ENCODE assay signal across 19 cellular contexts in genomic region chrX:68428431-68428830, GRCh38. TPM values are rescaled to one million over a fixed set of nuclear protein-coding genes. Genes with fewer than 3 reads are reported as not detected.
DNase-seq lines count a peak whose midpoint lies in the region; ATAC-seq, FAIRE-seq and TF ChIP-seq lines count a peak whose summit lies in the region.
"Had no signal": no experiment of that assay in that cellular context is flagged by ENCODE, and none has a peak within 500 bp of the region (broad histone marks: within the 10 kb centered on the region; RNA-seq: fewer than 3 reads in every experiment).

No MANE protein-coding gene starts in this region.

- H3K4me1 ChIP-seq in endothelial cell of umbilical vein (ENCODE audit: control insufficient read depth, extremely low read depth, insufficient read depth, low read length) = peaks cover 6% of the 10 kb centered on the region

- H3K9me3 ChIP-seq in endothelial cell of umbilical vein (replicated peaks; ENCODE audit: control insufficient read depth, insufficient read depth, low read length) = no peaks in the 10 kb centered on the region
- H3K9me3 ChIP-seq: gastroesophageal sphincter, psoas muscle had no signal

- intact Hi-C loops in endothelial cell of umbilical vein (cut with micrococcal nuclease) = no loop called here

- H3K4me2 ChIP-seq in endothelial cell of umbilical vein (ENCODE audit: insufficient read depth, low read length) = no peak overlapping the region

- H3K9me1 ChIP-seq in endothelial cell of umbilical vein (replicated peaks; ENCODE audit: control insufficient read depth, extremely low read depth, insufficient read depth, low read length) = no peaks in the 10 kb centered on the region

- dilution Hi-C loops in endothelial cell of umbilical vein (cut with MboI; ENCODE audit: extremely low pct_ligation_motif_present, low sequenced_read_pairs) = no loop called here

- H3K9ac ChIP-seq in endothelial cell of umbilical vein (replicated peaks; ENCODE audit: extremely low read depth, insufficient read depth, low read length) = no peak overlapping the region

- no TSS peak for BruUV-seq in endothelial cell of umbilical vein (replicated peaks; lab: Mats Ljungman, UMichigan)

- H3K4me3 ChIP-seq in endothelial cell of umbilical vein (replicated peaks in 1 of 3; ENCODE audit: insufficient read depth in 1 of 3, low read depth in 1 of 3, low read length in 3 of 3) = no peak overlapping the region
- H3K4me3 ChIP-seq: gastroesophageal sphincter, psoas muscle had no signal

- H3K36me3 ChIP-seq in endothelial cell of umbilical vein (ENCODE audit: control insufficient read depth in 2 of 2, extremely low read depth in 1 of 2, insufficient read depth in 2 of 2, low read length in 2 of 2) = no peaks in the 10 kb centered on the region
- H3K36me3 ChIP-seq: gastroesophageal sphincter had no signal

- no peak for TF ChIP-seq POLR2A in endothelial cell of umbilical vein (IDR thresholded peaks at IDR 0.05; ENCODE audit: low read depth, low read length)

- no peak overlapping the region for H2AFZ ChIP-seq in endothelial cell of umbilical vein (ENCODE audit: low read depth, low read length)

- H3K27me3 ChIP-seq in endothelial cell of umbilical vein (ENCODE audit: control insufficient read depth in 2 of 2, insufficient read depth in 2 of 2, low read length in 2 of 2) = no peaks in the 10 kb centered on the region
- H3K27me3 ChIP-seq: gastroesophageal sphincter had no signal

- H4K20me1 ChIP-seq in endothelial cell of umbilical vein (replicated peaks; ENCODE audit: control insufficient read depth, extremely low read depth, insufficient read depth, low read length) = no peaks in the 10 kb centered on the region

- DNase-seq in HCEC 1CT (peak; percentile 76), RCC 7860 (ENCODE audit: low spot score) (peak; percentile 77), endothelial cell of umbilical vein (ENCODE audit: low read depth, low spot score) (peak; percentile 6), renal cortical epithelial cell (ENCODE audit: low read depth) (peak; percentile 72), putamen (ENCODE audit: low spot score) (no peak)
- DNase-seq: activated CD4-positive, alpha-beta T cell treated with anti-CD3 and anti-CD28 coated beads, Interleukin-2, amount 10 ng/mL, durations not matched to agents 7 days and 5 days; activated naive CD4-positive, alpha-beta T cell treated with anti-CD3 and anti-CD28 coated beads, Interleukin-2, amount 10 ng/mL, durations not matched to agents 7 days and 5 days; activated T-cell treated with anti-CD3 and anti-CD28 coated beads for 4 hours; C1 segment of cervical spinal cord; DND-41; effector memory CD8-positive, alpha-beta T cell; Kasumi-1; natural killer cell; psoas muscle; stimulated activated naive CD4-positive, alpha-beta T cell had no signal

- ATAC-seq in HG02763 (IDR thresholded peaks at IDR 0.05; ENCODE audit: unreplicated experiment) (no peak), HG03175 (IDR thresholded peaks at IDR 0.05; ENCODE audit: unreplicated experiment) (no peak)
- ATAC-seq: effector memory CD8-positive, alpha-beta T cell; gastroesophageal sphincter; natural killer cell; psoas muscle had no signal

- no peak for TF ChIP-seq CTCF in endothelial cell of umbilical vein (IDR thresholded peaks at IDR 0.05; ENCODE audit: extremely low read depth in 1 of 2, insufficient read depth in 1 of 2, low read depth in 1 of 2, low read length in 2 of 2)

- CTCF ChIA-PET in endothelial cell of umbilical vein (lab: Charles Lee) = no interaction called here

- POLR2A ChIA-PET in endothelial cell of umbilical vein (lab: Charles Lee) = no interaction called here

- FAIRE-seq in RCC 7860 (lab: Jason Lieb, UNC) = peak; percentile 83
- FAIRE-seq in endothelial cell of umbilical vein (lab: Jason Lieb, UNC) = no peak

- H3K79me2 ChIP-seq in endothelial cell of umbilical vein (ENCODE audit: control insufficient read depth, insufficient read depth, low read length) = no peaks in the 10 kb centered on the region

- H3K27ac ChIP-seq in endothelial cell of umbilical vein (ENCODE audit: insufficient read depth, low read depth, low read length) = no peak overlapping the region
- H3K27ac ChIP-seq: gastroesophageal sphincter, HL-60, psoas muscle had no signal

TF ChIP-seq in endothelial cell of umbilical vein, 7 proteins besides CTCF, POLR2A, EP300 and RAD21:
- no peak for TF ChIP-seq POLR2AphosphoS5 (IDR thresholded peaks at IDR 0.05; ENCODE audit: insufficient read depth, low read depth, low read length)
- peak; percentile 20 for TF ChIP-seq JUN (IDR thresholded peaks at IDR 0.05; ENCODE audit: borderline replicate concordance, insufficient read depth, insufficient read length, low read depth)
- no peak for TF ChIP-seq GATA2 (IDR thresholded peaks at IDR 0.05; ENCODE audit: insufficient read depth, insufficient read length, low read depth, low read length)

RNA-seq across cellular contexts. Expression of gene OPHN1, which starts 4.9 kb away (rescaled TPM):
- total RNA-seq in endothelial cell of umbilical vein (6.2 and 6.7 TPM in 2 replicates), renal cortical epithelial cell (12.5 and 13.9 TPM in 2 replicates)
- 3.2 and 3.9 TPM in 2 replicates for polyA plus RNA-seq in endothelial cell of umbilical vein
- 2.6 TPM in 2 replicates for polyA plus RNA-seq in endothelial cell of umbilical vein (2011; cell fraction: cytosol; rRNA removed)
- 8.7 and 9.8 TPM in 2 replicates for polyA plus RNA-seq in endothelial cell of umbilical vein (2011; cell fraction: nucleus; rRNA removed)
- 3.6 and 4.3 TPM in 2 replicates for polyA plus RNA-seq in endothelial cell of umbilical vein (2012)
- polyA minus RNA-seq in endothelial cell of umbilical vein = 9.0 and 13.2 TPM in 2 replicates
- 21.0 TPM for polyA minus RNA-seq in endothelial cell of umbilical vein (2011; cell fraction: cytosol; rRNA and poly(A)+ RNA removed)
- polyA minus RNA-seq in endothelial cell of umbilical vein (2011; cell fraction: nucleus; rRNA and poly(A)+ RNA removed) = 16.9 and 18.3 TPM in 2 replicates
